29 cellular contexts compared by ENCODE assay signal in the genomic region with DNA sequence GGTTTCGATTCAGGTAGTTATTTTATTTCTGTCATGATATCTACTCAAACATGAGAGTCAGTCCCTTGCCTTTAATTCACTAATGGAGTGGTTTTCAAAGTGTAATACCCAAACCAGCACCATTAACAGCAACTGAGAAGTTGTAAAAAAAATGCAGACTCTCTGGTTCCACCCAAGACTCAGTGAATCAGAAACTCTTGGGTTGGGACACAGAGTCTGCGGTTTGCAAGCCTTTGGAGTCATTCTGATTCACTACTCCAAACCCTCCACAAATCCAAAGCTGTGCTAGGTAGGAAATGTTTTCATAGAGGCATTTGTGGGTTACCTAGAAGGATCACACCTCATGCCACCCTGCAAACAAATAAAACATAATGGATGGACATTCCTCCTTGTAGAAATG.
DNase-seq lines count a peak whose midpoint lies in the region; ATAC-seq and TF ChIP-seq lines count a peak whose summit lies in the region.
"Had no signal": no experiment of that assay in that cellular context is flagged by ENCODE, and none has a peak within 500 bp of the region (broad histone marks: within the 10 kb centered on the region; RNA-seq: fewer than 3 reads in every experiment).

No MANE protein-coding gene starts in this region.

- H3F3A ChIP-seq in PC-3 (ENCODE audit: low read length, unreplicated experiment): no peaks in the 10 kb centered on the region

- TF ChIP-seq CTCF in PC-3 (conservative IDR thresholded peaks at IDR 0.05; ENCODE audit: low read depth, low read length): no peak

- peaks cover 9% of the 10 kb centered on the region; the same call in 1 of the 2 replicates for H3K9me3 ChIP-seq in PC-3 (ENCODE audit: low read length)
- H3K9me3 ChIP-seq: pancreas, SK-N-SH had no signal

- no peak overlapping the region for H3K4me2 ChIP-seq in PC-3 (ENCODE audit: low read length)
- H3K4me2 ChIP-seq: SK-N-SH had no signal

- H3K79me2 ChIP-seq in PC-3 (ENCODE audit: low read length): no peaks in the 10 kb centered on the region

- no peaks in the 10 kb centered on the region for H3K4me1 ChIP-seq in PC-3 (ENCODE audit: insufficient read depth, low read length)
- H3K4me1 ChIP-seq: body of pancreas, Caco-2, pancreas had no signal

- H4K20me1 ChIP-seq in PC-3 (ENCODE audit: low read length): no peaks in the 10 kb centered on the region

- BruUV-seq in PC-3 (replicated peaks; lab: Mats Ljungman, UMichigan): no TSS peak

- H3K27me3 ChIP-seq in PC-3 (ENCODE audit: low read length): no peaks in the 10 kb centered on the region
- H3K27me3 ChIP-seq: body of pancreas, pancreas had no signal

- ATAC-seq in PC-3: no peak
- ATAC-seq in HG02763 (IDR thresholded peaks at IDR 0.05; ENCODE audit: unreplicated experiment): no peak
- ATAC-seq in GM21390 (IDR thresholded peaks at IDR 0.05; ENCODE audit: unreplicated experiment): no peak
- no peak for ATAC-seq in HG02610 (IDR thresholded peaks at IDR 0.05; ENCODE audit: unreplicated experiment)
- ATAC-seq in GM19397 (IDR thresholded peaks at IDR 0.05; ENCODE audit: unreplicated experiment): no peak
- ATAC-seq: activated CD4-positive, CD25-positive, alpha-beta regulatory T cell treated with anti-CD3 and anti-CD28 coated beads, Interleukin-2, amount 50 U/mL, for 24 hours; activated T-cell treated with anti-CD3 and anti-CD28 coated beads, Interleukin-2, amount 50 U/mL, for 72 hours; body of pancreas; left lobe of liver; pancreas had no signal

- no peak overlapping the region for H2AFZ ChIP-seq in PC-3 (ENCODE audit: low read length)

- POLR2A ChIA-PET in PC-3 (lab: Charles Lee; ENCODE audit: unreplicated experiment): no interaction called here

- H3K4me3 ChIP-seq in PC-3 (ENCODE audit: low read length): no peak overlapping the region
- H3K4me3 ChIP-seq: body of pancreas, pancreas had no signal

- H3K9me2 ChIP-seq in PC-3 (replicated peaks; ENCODE audit: low read length): no peaks in the 10 kb centered on the region
- H3K9me2 ChIP-seq: SK-N-SH had no signal

- DNase-seq in GM03348 (ENCODE audit: low spot score) (peak; percentile 59), PC-3 (peak; percentile 7), epithelial cell of prostate (ENCODE audit: low read depth, low spot score) (peak; percentile 18), renal cortical epithelial cell (ENCODE audit: low read depth) (peak; percentile 2)
- DNase-seq: activated CD4-positive, alpha-beta T cell treated with anti-CD3 and anti-CD28 coated beads, Interleukin-2, amount 50 U/mL, for 48 hours; activated naive CD4-positive, alpha-beta T cell; activated T-cell treated with anti-CD3 and anti-CD28 coated beads, Interleukin-2, amount 50 U/mL, for 72 hours; body of pancreas; Caco-2; cerebellar nuclear complex; dermis blood vessel endothelial cell; DMS53; GDM1; H7; Kasumi-1; MV-4-11; NCI-H1436 treated with DMSO at 0.1 percent for 48 hours; NCI-H345; pancreas; SK-N-SH; small intestine; stimulated activated naive CD4-positive, alpha-beta T cell treated with Interleukin-2 at 50 U/mL for 16 hours had no signal

- intact Hi-C loops in PC-3 (cut with micrococcal nuclease): no loop called here

- CTCF ChIA-PET in PC-3 (lab: Charles Lee): no interaction called here

- H3K36me3 ChIP-seq in PC-3 (ENCODE audit: low read depth, low read length): no peaks in the 10 kb centered on the region
- H3K36me3 ChIP-seq: pancreas had no signal

- H3K9ac ChIP-seq in PC-3 (ENCODE audit: low read length): no peak overlapping the region
- H3K9ac ChIP-seq: SK-N-SH had no signal

- no peak overlapping the region for H3K27ac ChIP-seq in PC-3 (ENCODE audit: low read length)
- H3K27ac ChIP-seq in epithelial cell of prostate: no peak overlapping the region
- H3K27ac ChIP-seq: body of pancreas, pancreas, RWPE1 had no signal

Comparison
In these comparisons a context has a peak if more than half of its experiments do, and no peak if none do; other contexts are left out.
1. DNase-seq: peak in every context shown above with its lines; median percentile 59 in GM03348; 18 in epithelial cell of prostate; 7 in PC-3; 2 in renal cortical epithelial cell.